8 cellular contexts compared by ENCODE assay signal in the genomic region with DNA sequence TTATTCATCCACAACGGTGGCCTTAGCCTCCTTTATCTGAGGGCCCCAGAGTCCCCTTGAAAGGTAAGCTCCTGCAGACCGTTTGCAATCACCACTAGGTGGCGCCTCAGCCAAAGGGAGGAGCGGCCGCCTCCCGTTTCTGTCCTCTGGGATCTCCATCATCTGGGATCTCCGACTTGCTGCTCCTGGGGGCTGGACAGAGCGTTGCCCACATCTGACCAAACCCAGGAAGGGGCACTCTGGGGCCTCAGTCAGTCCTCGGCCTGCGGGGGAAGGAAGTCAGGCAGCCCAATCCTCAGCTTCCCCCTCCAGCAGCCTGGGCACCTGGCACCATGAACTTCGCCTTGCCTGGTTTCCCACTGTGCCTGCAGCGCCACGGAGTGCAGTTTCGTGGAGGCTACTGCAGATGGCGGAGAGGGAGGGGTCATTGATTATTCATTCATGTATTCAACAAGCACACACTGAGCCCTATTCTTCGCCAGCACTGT. TPM values are rescaled to one million over a fixed set of nuclear protein-coding genes. Genes with fewer than 3 reads are reported as not detected.
DNase-seq lines count a peak whose midpoint lies in the region; ATAC-seq and TF ChIP-seq lines count a peak whose summit lies in the region.

No MANE protein-coding gene starts in this region.

- H3K27me3 ChIP-seq in MG63 (no peaks in the 10 kb centered on the region), heart right ventricle (no peaks in the 10 kb centered on the region)

- H3K4me1 ChIP-seq in heart right ventricle, result peaks cover 5 to 35% (median 14%) of the 10 kb centered on the region in 9 donors

- H3K9me3 ChIP-seq in MG63 (no peaks in the 10 kb centered on the region), heart right ventricle (no peaks in the 10 kb centered on the region)

- in situ Hi-C loops in G401 (cut with HindIII; ENCODE audit: low sequenced_read_pairs), result no loop called here

- H3K36me3 ChIP-seq in MG63 (no peaks in the 10 kb centered on the region), heart right ventricle (peaks cover 0 to 58% (median 5%) of the 10 kb centered on the region in 9 donors)

- H3K27ac ChIP-seq in heart right ventricle, result no peak overlapping the region

- peak; percentile 64 to 93 (median 88) for TF ChIP-seq CTCF in heart right ventricle (IDR thresholded peaks at IDR 0.05)
- TF ChIP-seq CTCF in retinal pigment epithelial cell (conservative IDR thresholded peaks at IDR 0.05; ENCODE audit: low read depth, low read length), result peak; percentile 91

- intact Hi-C loops in heart right ventricle (cut with DNase I), result loop anchor here in 2 of 10 donors (2.0 to 10.0 kb wide), 3 partner anchors 178 to 398 kb away; no protein-coding TSS in a partner anchor

- 34 to 38% methylated on average over 16 of the region's 16 CpGs for WGBS in heart right ventricle, 2 donors

- peak; percentile 92 for ATAC-seq in SK-N-SH treated with all-trans-retinoic acid at 6 μM for 48 hours
- ATAC-seq in heart right ventricle, result peak in 7 of 8 donors; percentile 25 to 67 (median 52)
- ATAC-seq in GM18909 (IDR thresholded peaks at IDR 0.05; ENCODE audit: poor library complexity, unreplicated experiment), result no peak
- no peak for ATAC-seq in GM21515 (IDR thresholded peaks at IDR 0.05; ENCODE audit: unreplicated experiment)

- no peak overlapping the region for H3K4me3 ChIP-seq in MG63
- no peak overlapping the region for H3K4me3 ChIP-seq in heart right ventricle
- no peak overlapping the region for H3K4me3 ChIP-seq in retinal pigment epithelial cell (ENCODE audit: low read length)

- DNase-seq in G401 (ENCODE audit: low spot score), result peak; percentile 90
- DNase-seq in MG63, result peak; percentile 61
- peak; percentile 24 for DNase-seq in activated naive CD8-positive, alpha-beta T cell treated with anti-CD3 and anti-CD28 coated beads, Interleukin-2, amount 50 U/mL, for 16 hours (ENCODE audit: low read depth, low spot score)
- peak; percentile 64 to 68 for DNase-seq in heart right ventricle
- no peak for DNase-seq in retinal pigment epithelial cell (ENCODE audit: low read depth)

TF ChIP-seq in SK-N-SH treated with all-trans-retinoic acid at 6 μM for 48 hours, 23 proteins besides CTCF, POLR2A, EP300 and RAD21:
- no peak for TF ChIP-seq CSRNP3 (CRISPR knock-in tag; IDR thresholded peaks at IDR 0.05)
- no peak for TF ChIP-seq ZNF8 (CRISPR knock-in tag; IDR thresholded peaks at IDR 0.05)
- TF ChIP-seq ZNF565 (CRISPR knock-in tag; conservative IDR thresholded peaks at IDR 0.05; ENCODE audit: low read depth), result no peak
- TF ChIP-seq RARB (CRISPR knock-in tag; IDR thresholded peaks at IDR 0.05), result no peak
- no peak for TF ChIP-seq OSR1 (CRISPR knock-in tag; IDR thresholded peaks at IDR 0.05)
- no peak for TF ChIP-seq SNAI2 (CRISPR knock-in tag; IDR thresholded peaks at IDR 0.05)
- no peak for TF ChIP-seq CREB5 (CRISPR knock-in tag; IDR thresholded peaks at IDR 0.05; ENCODE audit: low read depth)
- TF ChIP-seq CSDC2 (CRISPR knock-in tag; IDR thresholded peaks at IDR 0.05), result no peak
- no peak for TF ChIP-seq ZFP3 (CRISPR knock-in tag; IDR thresholded peaks at IDR 0.05)
- TF ChIP-seq PPARA (CRISPR knock-in tag; IDR thresholded peaks at IDR 0.05; ENCODE audit: borderline replicate concordance), result no peak

RNA-seq across cellular contexts. Expression of gene TP53I11, which starts 23.5 kb away (rescaled TPM):
- 136 and 146 TPM in 2 replicates for total RNA-seq in G401 (2014; rRNA removed; shearing (Covaris generic))
- 25.3 and 43.3 TPM in 2 replicates for total RNA-seq in MG63 (2014; rRNA removed; shearing (Covaris generic); ENCODE audit: low replicate concordance)
- total RNA-seq in heart right ventricle, result 10 to 100 TPM; 22.8 to 89.4 (median 32.7) TPM
- polyA plus RNA-seq in heart right ventricle, result 10 to 100 TPM; 26.9 to 56.5 TPM

Comparison
In these comparisons a context has a peak if more than half of its experiments do, and no peak if none do; other contexts are left out.
1. ATAC-seq: peak in SK-N-SH treated with all-trans-retinoic acid at 6 μM for 48 hours (single experiment) and heart right ventricle (7 of 8); none in GM18909 (single experiment) and GM21515 (single experiment).